1 cellular context compared by ENCODE assay signal in genomic region chr2:20484034-20484617, GRCh38.
TF ChIP-seq lines count a peak whose summit lies in the region.

No MANE protein-coding gene starts in this region.

TF ChIP-seq in H1, 55 proteins besides CTCF, POLR2A, EP300 and RAD21:
- TF ChIP-seq BACH1 (IDR thresholded peaks at IDR 0.05; ENCODE audit: low read length): no peak
- no peak for TF ChIP-seq EGR1 (IDR thresholded peaks at IDR 0.05; ENCODE audit: borderline replicate concordance, low read depth, low read length)
- no peak for TF ChIP-seq KDM1A (IDR thresholded peaks at IDR 0.05; ENCODE audit: borderline replicate concordance, low read length)
- TF ChIP-seq ATF3 (IDR thresholded peaks at IDR 0.05; ENCODE audit: insufficient read depth, low read depth, low read length): no peak
- no peak for TF ChIP-seq FOSL1 (IDR thresholded peaks at IDR 0.05; ENCODE audit: insufficient read depth, low read depth, low read length)
- TF ChIP-seq GABPA (IDR thresholded peaks at IDR 0.05; ENCODE audit: borderline replicate concordance, insufficient read depth, low read length): no peak
- TF ChIP-seq RBBP5 (IDR thresholded peaks at IDR 0.05; ENCODE audit: borderline replicate concordance, low read depth, low read length): no peak
- no peak for TF ChIP-seq JUN (IDR thresholded peaks at IDR 0.05; ENCODE audit: low read depth, low read length)
- TF ChIP-seq BCL11A (IDR thresholded peaks at IDR 0.05; ENCODE audit: low read depth in 2 of 2, low read length in 2 of 2): no peak
- TF ChIP-seq KDM4A (IDR thresholded peaks at IDR 0.05; ENCODE audit: low read depth, low read length, severe bottlenecking): no peak
- no peak for TF ChIP-seq TBP (IDR thresholded peaks at IDR 0.05; ENCODE audit: low read depth, low read length)
- TF ChIP-seq SRF (IDR thresholded peaks at IDR 0.05; ENCODE audit: low read depth, low read length): no peak
- no peak for TF ChIP-seq CEBPB (IDR thresholded peaks at IDR 0.05; ENCODE audit: low read depth, low read length)
- no peak for TF ChIP-seq SP1 (IDR thresholded peaks at IDR 0.05; ENCODE audit: low read depth, low read length)
- TF ChIP-seq ATF2 (IDR thresholded peaks at IDR 0.05; ENCODE audit: low read length): no peak
- TF ChIP-seq CBX5 (IDR thresholded peaks at IDR 0.05; ENCODE audit: low read depth, low read length): no peak
- no peak for TF ChIP-seq SUZ12 (IDR thresholded peaks at IDR 0.05; ENCODE audit: low read length)
- no peak for TF ChIP-seq TAF7 (optimal IDR thresholded peaks at IDR 0.05; ENCODE audit: borderline replicate concordance, low read depth, low read length)
